5 cellular contexts compared by ENCODE assay signal in genomic region chr1:121230636-121231035, GRCh38. TPM values are rescaled to one million over a fixed set of nuclear protein-coding genes. Genes with fewer than 3 reads are reported as not detected.
DNase-seq lines count a peak whose midpoint lies in the region; ATAC-seq, FAIRE-seq and TF ChIP-seq lines count a peak whose summit lies in the region.
"Not testable (repeated sequence)": the region's sequence is repeated elsewhere in the genome, so short reads cannot be mapped to it uniquely, and the experiment has no call there.
"Had no signal": no experiment of that assay in that cellular context is flagged by ENCODE, and none has a peak within 500 bp of the region (broad histone marks: within the 10 kb centered on the region; RNA-seq: fewer than 3 reads in every experiment).

No MANE protein-coding gene starts in this region.

- H3K27ac ChIP-seq in HEK293 (ENCODE audit: extremely low read depth, low read depth, low read length); K562 (ENCODE audit: extremely low read depth, low read depth, low read length): not testable (repeated sequence)
- H3K27ac ChIP-seq in Karpas-422 (ENCODE audit: low read length): peak overlapping the region; percentile 56; the same call in 1 of the 2 replicates

- not testable (repeated sequence) for DNase-seq in Karpas-422; activated naive CD4-positive, alpha-beta T cell treated with anti-CD3 and anti-CD28 coated beads, Interleukin-2, amount 10 ng/mL, durations not matched to agents 7 days and 5 days; K562 (ENCODE audit: extremely low read depth in 1 of 4, low spot score in 3 of 4)

- not testable (repeated sequence) for ATAC-seq in K562

- TF ChIP-seq RAD21 in K562 (CRISPR knock-in tag; conservative IDR thresholded peaks at IDR 0.05 in 1 of 2, IDR thresholded peaks at IDR 0.05 in 1 of 2): not testable (repeated sequence)

- not testable (repeated sequence) for H3K4me1 Mint-ChIP-seq in activated naive CD4-positive, alpha-beta T cell treated with anti-CD3 and anti-CD28 coated beads, Interleukin-2, amount 10 ng/mL, durations not matched to agents 7 days and 5 days

- H3K4me1 ChIP-seq in HEK293 (ENCODE audit: control insufficient read depth, insufficient read depth, low read length); K562 (replicated peaks in 1 of 2; ENCODE audit: control insufficient read depth in 2 of 2, insufficient read depth in 2 of 2, low read length in 2 of 2): not testable (repeated sequence)
- H3K4me1 ChIP-seq in Karpas-422 (ENCODE audit: low read length): peaks cover 12% of the 10 kb centered on the region

- TF ChIP-seq POLR2A in K562 (conservative IDR thresholded peaks at IDR 0.05): not testable (repeated sequence)

- TF ChIP-seq EP300 in K562 (IDR thresholded peaks at IDR 0.05; ENCODE audit: low read length): not testable (repeated sequence)

- TF ChIP-seq CTCF in HEK293 (tag by site-specific recombination; IDR thresholded peaks at IDR 0.05); K562 (IDR thresholded peaks at IDR 0.05 in 2 of 3, conservative IDR thresholded peaks at IDR 0.05 in 1 of 3; ENCODE audit: insufficient read depth in 2 of 3, low read depth in 1 of 3, low read length in 3 of 3): not testable (repeated sequence)

- not testable (repeated sequence) for H3K36me3 ChIP-seq in HEK293 (ENCODE audit: control insufficient read depth in 2 of 2, insufficient read depth in 1 of 2, low read length in 2 of 2); Karpas-422 (ENCODE audit: insufficient read depth, low read length); K562 (ENCODE audit: control insufficient read depth, insufficient read depth, low read length)

- peak overlapping the region; percentile 37 for H3K27ac Mint-ChIP-seq in activated naive CD4-positive, alpha-beta T cell treated with anti-CD3 and anti-CD28 coated beads, Interleukin-2, amount 10 ng/mL, durations not matched to agents 7 days and 5 days

- not testable (repeated sequence) for BruUV-seq in K562 (replicated peaks; lab: Mats Ljungman, UMichigan)

- H3K9ac ChIP-seq in Karpas-422 (ENCODE audit: low read length); K562 (ENCODE audit: insufficient read depth in 1 of 2, low read depth in 2 of 2, low read length in 2 of 2): not testable (repeated sequence)

- not testable (repeated sequence) for H3K9me2 ChIP-seq in Karpas-422 (replicated peaks; ENCODE audit: insufficient read depth, low read length)

- H3K27me3 ChIP-seq in Karpas-422 (ENCODE audit: low read length); K562 (ENCODE audit: control insufficient read depth in 2 of 2, insufficient read depth in 2 of 2, low read length in 2 of 2): not testable (repeated sequence)

- H3K9me3 Mint-ChIP-seq in activated naive CD4-positive, alpha-beta T cell treated with anti-CD3 and anti-CD28 coated beads, Interleukin-2, amount 10 ng/mL, durations not matched to agents 7 days and 5 days: not testable (repeated sequence)

- 81% methylated on average over 1 of the region's 4 CpGs for WGBS in K562 (ENCODE audit: insufficient coverage, low coverage, missing lambda C conversion rate)

- H3K79me2 ChIP-seq in Karpas-422 (ENCODE audit: low read length); K562 (ENCODE audit: control insufficient read depth, insufficient read depth, low read length): not testable (repeated sequence)

- H3K4me3 ChIP-seq in HEK293 (ENCODE audit: low read depth, low read length); Karpas-422 (ENCODE audit: low read length); K562: not testable (repeated sequence)

- H3K36me3 Mint-ChIP-seq in activated naive CD4-positive, alpha-beta T cell treated with anti-CD3 and anti-CD28 coated beads, Interleukin-2, amount 10 ng/mL, durations not matched to agents 7 days and 5 days: not testable (repeated sequence)

- H3K27me3 Mint-ChIP-seq in activated naive CD4-positive, alpha-beta T cell treated with anti-CD3 and anti-CD28 coated beads, Interleukin-2, amount 10 ng/mL, durations not matched to agents 7 days and 5 days: not testable (repeated sequence)

- not testable (repeated sequence) for H3K9me1 ChIP-seq in K562 (ENCODE audit: control insufficient read depth, insufficient read depth, low read length)

- not testable (repeated sequence) for H3K4me3 Mint-ChIP-seq in activated naive CD4-positive, alpha-beta T cell treated with anti-CD3 and anti-CD28 coated beads, Interleukin-2, amount 10 ng/mL, durations not matched to agents 7 days and 5 days

- not testable (repeated sequence) for H4K20me1 ChIP-seq in Karpas-422 (ENCODE audit: insufficient read depth, low read depth, low read length); K562 (replicated peaks; ENCODE audit: control insufficient read depth, insufficient read depth, low read length)

- intact Hi-C loops in K562 (cut with micrococcal nuclease): not testable (repeated sequence)

- not testable (repeated sequence) for H3K4me2 ChIP-seq in Karpas-422 (ENCODE audit: low read depth, low read length, poor library complexity, severe bottlenecking); K562 (ENCODE audit: insufficient read depth, low read length)

- FAIRE-seq in K562 (lab: Jason Lieb, UNC): not testable (repeated sequence)

- in situ Hi-C loops in K562 (cut with MboI): not testable (repeated sequence)

- POLR2A ChIA-PET in HEK293 (lab: Yijun Ruan, JAX); K562 (lab: Yijun Ruan, JAX): not testable (repeated sequence)

- H3K9me3 ChIP-seq in HEK293 (ENCODE audit: control insufficient read depth, insufficient read depth, low read depth, low read length); Karpas-422 (ENCODE audit: low read length); K562 (replicated peaks; ENCODE audit: control insufficient read depth, insufficient read depth, low read depth, low read length): not testable (repeated sequence)

- H2AFZ ChIP-seq in Karpas-422 (ENCODE audit: low read length); K562 (ENCODE audit: low read depth, low read length): not testable (repeated sequence)

- CTCF ChIA-PET in HEK293 (lab: Yijun Ruan, JAX); activated naive CD4-positive, alpha-beta T cell treated with anti-CD3 and anti-CD28 coated beads, Interleukin-2, amount 10 ng/mL, durations not matched to agents 7 days and 5 days (lab: Charles Lee); K562 (lab: Yijun Ruan, JAX; ENCODE audit: low intra/inter-chr PET ratio): not testable (repeated sequence)

TF ChIP-seq in HEK293, 187 proteins besides CTCF, POLR2A, EP300 and RAD21 (continues in another document):
- TF ChIP-seq ZNF580 (tag by site-specific recombination; IDR thresholded peaks at IDR 0.05): peak; percentile 79; the same call in 1 of the 2 replicates

TF ChIP-seq in K562, 482 proteins besides CTCF, POLR2A, EP300 and RAD21:
- peak; percentile 26 for TF ChIP-seq ZNF146 (CRISPR knock-in tag; IDR thresholded peaks at IDR 0.05; ENCODE audit: unreplicated experiment)
- peak in 1 of 2 experiments; percentile 17; a peak in 1 of 4 replicates for TF ChIP-seq KDM1A (IDR thresholded peaks at IDR 0.05)

RNA-seq across cellular contexts. Expression of gene SRGAP2C, which starts 45.9 kb away (rescaled TPM):
- 21.0 and 26.2 TPM in 2 replicates for total RNA-seq in Karpas-422 (2014; rRNA removed; shearing (Covaris generic); ENCODE audit: low replicate concordance)
- 11.1 and 23.4 TPM in 2 replicates for total RNA-seq in K562 (2011; cell fraction: chromatin; rRNA removed; ENCODE audit: low replicate concordance)
- total RNA-seq in K562 (2011; cell fraction: nucleolus; rRNA removed): 9.5 and 11.6 TPM in 2 replicates
- total RNA-seq in K562 (2011; cell fraction: nucleoplasm; rRNA removed): 17.5 and 23.4 TPM in 2 replicates
- total RNA-seq in K562 (2014; rRNA removed) (7.7 and 12.3 TPM in 2 replicates), K562 (2014; rRNA removed; fragmentation: Illumina TruSeq; extraction: Trizol) (10.1 and 11.6 TPM in 2 replicates), K562 (2015; rRNA removed; fragmentation: Illumina TruSeq; extraction: Trizol) (7.9 and 8.7 TPM in 2 replicates), K562 (2021) (21.1 and 21.9 TPM in 2 replicates)
- polyA plus RNA-seq in K562 (2011; rRNA removed) (8.8 and 9.3 TPM in 2 replicates), K562 (2014; fragmentation: Illumina TruSeq; extraction: Trizol) (6.4 and 7.4 TPM in 2 replicates), K562 (2014; fragmentation: Nextera tagmentation; extraction: Ambion mirVana) (1 to 10 TPM; 5.1 to 6.6 TPM), K562 (2014; rRNA removed) (5.0 and 5.9 TPM in 2 replicates)
- polyA plus RNA-seq in K562 (2011; cell fraction: cytosol; rRNA removed): 3.9 and 6.6 TPM in 2 replicates
- polyA plus RNA-seq in K562 (2011; cell fraction: nucleus; rRNA removed): 7.4 and 7.6 TPM in 2 replicates
- polyA plus RNA-seq in K562 (2012): 5.0 and 7.5 TPM in 2 replicates
- polyA minus RNA-seq in K562 (2011; rRNA and poly(A)+ RNA removed): 22.8 and 24.9 TPM in 2 replicates
- polyA minus RNA-seq in K562 (2011; cell fraction: cytosol; rRNA and poly(A)+ RNA removed): 12.6 and 16.4 TPM in 2 replicates
- 11.8 and 12.4 TPM in 2 replicates for polyA minus RNA-seq in K562 (2011; cell fraction: nucleus; rRNA and poly(A)+ RNA removed)

RNA-seq across cellular contexts. Expression of gene FAM72B, which starts 46.5 kb away (rescaled TPM):
- 15.6 and 33.3 TPM in 2 replicates for total RNA-seq in Karpas-422 (2014; rRNA removed; shearing (Covaris generic); ENCODE audit: low replicate concordance)
- total RNA-seq in K562 (2011; cell fraction: chromatin; rRNA removed; ENCODE audit: low replicate concordance): 19.4 and 39.9 TPM in 2 replicates
- 19.5 and 22.2 TPM in 2 replicates for total RNA-seq in K562 (2011; cell fraction: nucleolus; rRNA removed)
- 56.9 and 85.5 TPM in 2 replicates for total RNA-seq in K562 (2011; cell fraction: nucleoplasm; rRNA removed)
- total RNA-seq in K562 (2014; rRNA removed) (20.8 and 23.4 TPM in 2 replicates), K562 (2014; rRNA removed; fragmentation: Illumina TruSeq; extraction: Trizol) (33.1 and 38.1 TPM in 2 replicates), K562 (2015; rRNA removed; fragmentation: Illumina TruSeq; extraction: Trizol) (30.0 and 32.2 TPM in 2 replicates), K562 (2021) (21.9 and 26.1 TPM in 2 replicates)
- polyA plus RNA-seq in K562 (2011; rRNA removed) (47.6 and 52.3 TPM in 2 replicates), K562 (2014; fragmentation: Illumina TruSeq; extraction: Trizol) (43.3 and 61.7 TPM in 2 replicates), K562 (2014; fragmentation: Nextera tagmentation; extraction: Ambion mirVana) (10 to 100 TPM; 11.8 to 13.4 TPM), K562 (2014; rRNA removed) (31.5 and 36.7 TPM in 2 replicates)
- 15.7 and 26.6 TPM in 2 replicates for polyA plus RNA-seq in K562 (2011; cell fraction: cytosol; rRNA removed)
- 22.6 and 31.2 TPM in 2 replicates for polyA plus RNA-seq in K562 (2011; cell fraction: nucleus; rRNA removed)
- 24.1 and 28.2 TPM in 2 replicates for polyA plus RNA-seq in K562 (2012)
- polyA minus RNA-seq in K562 (2011; rRNA and poly(A)+ RNA removed): 61.9 and 70.9 TPM in 2 replicates
- polyA minus RNA-seq in K562 (2011; cell fraction: cytosol; rRNA and poly(A)+ RNA removed): 19.7 and 20.0 TPM in 2 replicates
- 15.6 and 33.1 TPM in 2 replicates for polyA minus RNA-seq in K562 (2011; cell fraction: nucleus; rRNA and poly(A)+ RNA removed)
- total RNA-seq: CD4-positive, alpha-beta memory T cell had no signal
